In genomic region chr4:145097821-145098674, GRCh38 we compare ENCODE assay signal across 1 cellular context.
A peak's percentile ranks its signal among the peaks of the same experiment; 100 is the strongest.
TF ChIP-seq lines count a peak whose summit lies in the region.

Gene ABCE1, plus strand, starts transcription at chr4:145098311. Its CDS starts 6,102 bp downstream, at chr4:145104413.
Gene ANAPC10, minus strand, starts transcription at chr4:145098196. Its CDS starts 2,097 bp downstream, at chr4:145096099.

TF ChIP-seq in A549, 52 proteins besides CTCF, POLR2A, EP300 and RAD21 (continued from another document):
- TF ChIP-seq HMGXB4 (CRISPR knock-in tag; IDR thresholded peaks at IDR 0.05; ENCODE audit: borderline replicate concordance): no peak
- TF ChIP-seq HOXA7 (CRISPR knock-in tag; IDR thresholded peaks at IDR 0.05): no peak
- no peak for TF ChIP-seq KDM1A (IDR thresholded peaks at IDR 0.05; ENCODE audit: low read depth)
- no peak for TF ChIP-seq FOSL2 (IDR thresholded peaks at IDR 0.05)
- peak; percentile 73 for TF ChIP-seq FOSL2 (CRISPR knock-in tag; IDR thresholded peaks at IDR 0.05)
- no peak for TF ChIP-seq REST (IDR thresholded peaks at IDR 0.05)
- TF ChIP-seq PHF8 (IDR thresholded peaks at IDR 0.05; ENCODE audit: borderline replicate concordance, low read depth): peak; percentile 54; the same call in 1 of the 2 replicates
